ENCODE assay signal across 4 cellular contexts in the genomic region with DNA sequence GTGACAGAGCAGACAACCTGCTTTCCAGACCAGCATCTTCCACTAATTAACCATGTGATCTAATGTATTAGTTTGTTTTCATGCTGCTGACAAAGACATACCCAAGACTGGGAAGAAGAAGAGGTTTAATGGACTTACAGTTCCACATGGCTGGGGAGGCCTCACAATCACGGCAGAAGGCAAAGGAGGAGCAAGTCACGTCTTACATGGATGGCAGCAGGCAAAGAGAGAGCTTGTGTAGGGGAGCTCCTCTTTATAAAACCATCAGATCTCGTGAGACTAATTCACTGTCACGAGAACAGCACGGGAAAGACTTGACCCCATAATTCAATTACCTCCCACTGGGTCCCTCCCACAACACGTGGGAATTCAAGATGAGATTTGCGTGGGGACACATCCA. TPM values are rescaled to one million over a fixed set of nuclear protein-coding genes. Genes with fewer than 3 reads are reported as not detected.
A peak's percentile ranks its signal among the peaks of the same experiment; 100 is the strongest.
DNase-seq lines count a peak whose midpoint lies in the region; ATAC-seq, FAIRE-seq and TF ChIP-seq lines count a peak whose summit lies in the region.
"Not testable (repeated sequence)": the region's sequence is repeated elsewhere in the genome, so short reads cannot be mapped to it uniquely, and the experiment has no call there.
"Had no signal": no experiment of that assay in that cellular context is flagged by ENCODE, and none has a peak within 500 bp of the region (broad histone marks: within the 10 kb centered on the region; RNA-seq: fewer than 3 reads in every experiment).

No MANE protein-coding gene starts in this region.

- CTCF ChIA-PET in K562 (lab: Yijun Ruan, JAX; ENCODE audit: low intra/inter-chr PET ratio): not testable (repeated sequence)

- H3K9me1 ChIP-seq in K562 (ENCODE audit: control insufficient read depth, insufficient read depth, low read length): not testable (repeated sequence)

- WGBS in K562 (ENCODE audit: insufficient coverage, low coverage, missing lambda C conversion rate): 61% methylated on average over 7 of the region's 7 CpGs

- peaks cover 18% of the 10 kb centered on the region for H3K4me1 Mint-ChIP-seq in glutamatergic neuron (ENCODE audit: low read depth, unreplicated experiment)
- H3K4me1 Mint-ChIP-seq in stimulated activated effector memory CD8-positive, alpha-beta T cell treated with anti-CD3 and anti-CD28 coated beads, Interleukin-12 subunit alpha, Interleukin-12 subunit beta, amount 100 ng/mL, for 72 hours: not testable (repeated sequence)

- not testable (repeated sequence) for H3K9me3 ChIP-seq in K562 (replicated peaks; ENCODE audit: control insufficient read depth, insufficient read depth, low read depth, low read length)

- H3K4me3 Mint-ChIP-seq in glutamatergic neuron (ENCODE audit: unreplicated experiment); stimulated activated effector memory CD8-positive, alpha-beta T cell treated with anti-CD3 and anti-CD28 coated beads, Interleukin-12 subunit alpha, Interleukin-12 subunit beta, amount 100 ng/mL, for 72 hours: not testable (repeated sequence)

- not testable (repeated sequence) for TF ChIP-seq POLR2A in K562 (conservative IDR thresholded peaks at IDR 0.05)

- not testable (repeated sequence) for BruUV-seq in K562 (replicated peaks; lab: Mats Ljungman, UMichigan)

- H3K36me3 ChIP-seq in K562 (ENCODE audit: control insufficient read depth, insufficient read depth, low read length): not testable (repeated sequence)

- not testable (repeated sequence) for H3K79me2 ChIP-seq in K562 (ENCODE audit: control insufficient read depth, insufficient read depth, low read length)

- not testable (repeated sequence) for H3K9me3 Mint-ChIP-seq in glutamatergic neuron (ENCODE audit: unreplicated experiment); stimulated activated effector memory CD8-positive, alpha-beta T cell treated with anti-CD3 and anti-CD28 coated beads, Interleukin-12 subunit alpha, Interleukin-12 subunit beta, amount 100 ng/mL, for 72 hours

- not testable (repeated sequence) for H3K9ac ChIP-seq in K562 (ENCODE audit: insufficient read depth in 1 of 2, low read depth in 2 of 2, low read length in 2 of 2)

- peak overlapping the region; percentile 22 for H3K27ac Mint-ChIP-seq in glutamatergic neuron (ENCODE audit: unreplicated experiment)
- peak overlapping the region; percentile 32 for H3K27ac Mint-ChIP-seq in stimulated activated effector memory CD8-positive, alpha-beta T cell treated with anti-CD3 and anti-CD28 coated beads, Interleukin-12 subunit alpha, Interleukin-12 subunit beta, amount 100 ng/mL, for 72 hours

- H3K4me2 ChIP-seq in K562 (ENCODE audit: insufficient read depth, low read length): not testable (repeated sequence)

- not testable (repeated sequence) for H3K27ac ChIP-seq in K562 (ENCODE audit: extremely low read depth, low read depth, low read length)

- not testable (repeated sequence) for H4K20me1 ChIP-seq in K562 (replicated peaks; ENCODE audit: control insufficient read depth, insufficient read depth, low read length)

- POLR2A ChIA-PET in K562 (lab: Yijun Ruan, JAX): interaction anchor here (2.0 kb wide), 1 partner anchor 20 kb away, joined by 7 read pairs; no protein-coding TSS in a partner anchor

- not testable (repeated sequence) for H3K27me3 ChIP-seq in K562 (ENCODE audit: control insufficient read depth in 2 of 2, insufficient read depth in 2 of 2, low read length in 2 of 2)

- not testable (repeated sequence) for ATAC-seq in K562; stimulated activated effector memory CD8-positive, alpha-beta T cell treated with anti-CD3 and anti-CD28 coated beads, Interleukin-12 subunit alpha, Interleukin-12 subunit beta, amount 100 ng/mL, for 72 hours

- TF ChIP-seq EP300 in K562 (IDR thresholded peaks at IDR 0.05; ENCODE audit: low read length): not testable (repeated sequence)

- not testable (repeated sequence) for FAIRE-seq in K562 (lab: Jason Lieb, UNC)

- intact Hi-C loops in K562 (cut with micrococcal nuclease): not testable (repeated sequence)

- not testable (repeated sequence) for TF ChIP-seq RAD21 in K562 (CRISPR knock-in tag; conservative IDR thresholded peaks at IDR 0.05 in 1 of 2, IDR thresholded peaks at IDR 0.05 in 1 of 2)

- not testable (repeated sequence) for H2AFZ ChIP-seq in K562 (ENCODE audit: low read depth, low read length)

- H3K4me1 ChIP-seq in K562 (replicated peaks in 1 of 2; ENCODE audit: control insufficient read depth in 2 of 2, insufficient read depth in 2 of 2, low read length in 2 of 2): not testable (repeated sequence)

- in situ Hi-C loops in K562 (cut with MboI): not testable (repeated sequence)

- DNase-seq in K562 (ENCODE audit: extremely low read depth in 1 of 4, low spot score in 3 of 4); glutamatergic neuron; stimulated activated effector memory CD8-positive, alpha-beta T cell treated with anti-CD3 and anti-CD28 coated beads, Interleukin-12 subunit alpha, Interleukin-12 subunit beta, amount 100 ng/mL, for 72 hours (ENCODE audit: low spot score in 2 of 2): not testable (repeated sequence)

- not testable (repeated sequence) for TF ChIP-seq CTCF in K562 (IDR thresholded peaks at IDR 0.05 in 2 of 3, conservative IDR thresholded peaks at IDR 0.05 in 1 of 3; ENCODE audit: insufficient read depth in 2 of 3, low read depth in 1 of 3, low read length in 3 of 3); glutamatergic neuron (IDR thresholded peaks at IDR 0.05; ENCODE audit: partially characterized antibody, unreplicated experiment)

- H3K36me3 Mint-ChIP-seq in glutamatergic neuron (ENCODE audit: unreplicated experiment): peaks cover 12% of the 10 kb centered on the region
- not testable (repeated sequence) for H3K36me3 Mint-ChIP-seq in stimulated activated effector memory CD8-positive, alpha-beta T cell treated with anti-CD3 and anti-CD28 coated beads, Interleukin-12 subunit alpha, Interleukin-12 subunit beta, amount 100 ng/mL, for 72 hours

- H3K4me3 ChIP-seq in K562: not testable (repeated sequence)

- not testable (repeated sequence) for H3K27me3 Mint-ChIP-seq in glutamatergic neuron (ENCODE audit: unreplicated experiment)

TF ChIP-seq in K562, 482 proteins besides CTCF, POLR2A, EP300 and RAD21:
- TF ChIP-seq CBX3 (IDR thresholded peaks at IDR 0.05; ENCODE audit: borderline replicate concordance in 1 of 2, low read length in 2 of 2): 0 out of 3 replicates have a peak, but pooled peaks of 1 of the 2 experiments have one; percentile 9
- TF ChIP-seq ZNF431 (CRISPR knock-in tag; IDR thresholded peaks at IDR 0.05): peak; percentile 97

RNA-seq across cellular contexts. Expression of a gene that starts 27.9 kb away (rescaled TPM):
- total RNA-seq in K562 (2011; cell fraction: chromatin; rRNA removed; ENCODE audit: low replicate concordance): 57.1 and 107 TPM in 2 replicates
- total RNA-seq in K562 (2011; cell fraction: nucleolus; rRNA removed): 59.7 and 67.4 TPM in 2 replicates
- total RNA-seq in K562 (2011; cell fraction: nucleoplasm; rRNA removed): 57.2 and 61.1 TPM in 2 replicates
- total RNA-seq in K562 (2014; rRNA removed) (13.1 and 13.8 TPM in 2 replicates), K562 (2014; rRNA removed; fragmentation: Illumina TruSeq; extraction: Trizol) (6.0 and 7.2 TPM in 2 replicates), K562 (2015; rRNA removed; fragmentation: Illumina TruSeq; extraction: Trizol) (7.5 TPM in 2 replicates), K562 (2021) (16.9 and 18.1 TPM in 2 replicates), glutamatergic neuron (ENCODE audit: unreplicated experiment) (35.3 TPM)
- polyA plus RNA-seq in K562 (2011; rRNA removed) (13.5 and 14.5 TPM in 2 replicates), K562 (2014; fragmentation: Illumina TruSeq; extraction: Trizol) (11.3 and 12.4 TPM in 2 replicates), K562 (2014; fragmentation: Nextera tagmentation; extraction: Ambion mirVana) (1 to 10 TPM in 1 of 2 experiments, under 1 TPM in 1; 0.53 to 1.7 TPM), K562 (2014; rRNA removed) (15.5 and 16.2 TPM in 2 replicates)
- polyA plus RNA-seq in K562 (2011; cell fraction: cytosol; rRNA removed): 11.8 and 16.3 TPM in 2 replicates
- 44.6 and 76.9 TPM in 2 replicates for polyA plus RNA-seq in K562 (2011; cell fraction: nucleus; rRNA removed)
- 9.8 and 17.5 TPM in 2 replicates for polyA plus RNA-seq in K562 (2012)
- 9.1 and 13.7 TPM in 2 replicates for polyA minus RNA-seq in K562 (2011; rRNA and poly(A)+ RNA removed)
- 7.7 and 7.8 TPM in 2 replicates for polyA minus RNA-seq in K562 (2011; cell fraction: cytosol; rRNA and poly(A)+ RNA removed)
- polyA minus RNA-seq in K562 (2011; cell fraction: nucleus; rRNA and poly(A)+ RNA removed): 13.4 and 18.8 TPM in 2 replicates
- polyA plus RNA-seq: CD14-positive monocyte had no signal
